Comparison of ENCODE assay signal across 22 cellular contexts in genomic region chr4:181766061-181766460, GRCh38.
"Had no signal": no experiment of that assay in that cellular context is flagged by ENCODE, and none has a peak within 500 bp of the region (broad histone marks: within the 10 kb centered on the region; RNA-seq: fewer than 3 reads in every experiment).

No MANE protein-coding gene starts in this region.

- H3K4me1 Mint-ChIP-seq: activated CD4-positive, alpha-beta memory T cell treated with anti-CD3 and anti-CD28 coated beads, Interleukin-2, amount 10 ng/mL, durations not matched to agents 7 days and 5 days; activated CD8-positive, alpha-beta memory T cell treated with anti-CD3 and anti-CD28 coated beads, Interleukin-2, amount 10 ng/mL, durations not matched to agents 7 days and 5 days; immature natural killer cell; naive B cell; neural crest cell; stimulated activated naive CD8-positive, alpha-beta T cell treated with anti-CD3 and anti-CD28 coated beads, Interleukin-15, amount 100 ng/mL, for 72 hours had no signal

- DNase-seq: activated CD4-positive, alpha-beta memory T cell treated with anti-CD3 and anti-CD28 coated beads, Interleukin-2, amount 10 ng/mL, durations not matched to agents 7 days and 5 days; activated CD4-positive, alpha-beta T cell treated with anti-CD3 and anti-CD28 coated beads for 48 hours; activated CD4-positive, CD25-positive, alpha-beta regulatory T cell; activated CD8-positive, alpha-beta memory T cell treated with anti-CD3 and anti-CD28 coated beads, Interleukin-2, amount 10 ng/mL, durations not matched to agents 7 days and 5 days; activated naive CD4-positive, alpha-beta T cell treated with Interleukin-2 at 50 U/mL for 16 hours; effector CD4-positive, alpha-beta T cell; heart right ventricle; immature natural killer cell; kidney glomerular epithelial cell; left ventricle myocardium inferior; mammary epithelial cell; naive B cell; small intestine; stimulated activated CD4-positive, alpha-beta T cell treated with anti-CD3 and anti-CD28 coated beads, Interleukin-4, amount 100 ng/mL, for 1 hour; stimulated activated naive CD8-positive, alpha-beta T cell treated with anti-CD3 and anti-CD28 coated beads, Interleukin-15, amount 100 ng/mL, for 72 hours; transverse colon had no signal

- H3K4me3 ChIP-seq: gastroesophageal sphincter, heart right ventricle, left ventricle myocardium inferior, prostate gland, right atrium auricular region, suprapubic skin, transverse colon, vagina had no signal

- H3K36me3 Mint-ChIP-seq: activated CD8-positive, alpha-beta memory T cell treated with anti-CD3 and anti-CD28 coated beads, Interleukin-2, amount 10 ng/mL, durations not matched to agents 7 days and 5 days; immature natural killer cell; naive B cell had no signal

- H3K36me3 ChIP-seq: gastroesophageal sphincter, heart right ventricle, left ventricle myocardium inferior, prostate gland, right atrium auricular region, suprapubic skin, transverse colon, vagina had no signal

- H3K27me3 Mint-ChIP-seq: activated CD4-positive, alpha-beta memory T cell treated with anti-CD3 and anti-CD28 coated beads, Interleukin-2, amount 10 ng/mL, durations not matched to agents 7 days and 5 days; activated CD8-positive, alpha-beta memory T cell treated with anti-CD3 and anti-CD28 coated beads, Interleukin-2, amount 10 ng/mL, durations not matched to agents 7 days and 5 days; naive B cell; stimulated activated naive CD8-positive, alpha-beta T cell treated with anti-CD3 and anti-CD28 coated beads, Interleukin-15, amount 100 ng/mL, for 72 hours had no signal

- H3K4me3 Mint-ChIP-seq: activated CD4-positive, alpha-beta memory T cell treated with anti-CD3 and anti-CD28 coated beads, Interleukin-2, amount 10 ng/mL, durations not matched to agents 7 days and 5 days; activated CD8-positive, alpha-beta memory T cell treated with anti-CD3 and anti-CD28 coated beads, Interleukin-2, amount 10 ng/mL, durations not matched to agents 7 days and 5 days; immature natural killer cell; naive B cell; neural crest cell; stimulated activated naive CD8-positive, alpha-beta T cell treated with anti-CD3 and anti-CD28 coated beads, Interleukin-15, amount 100 ng/mL, for 72 hours had no signal

- ATAC-seq: activated CD8-positive, alpha-beta memory T cell treated with anti-CD3 and anti-CD28 coated beads, Interleukin-2, amount 10 ng/mL, durations not matched to agents 7 days and 5 days; gastroesophageal sphincter; heart right ventricle; stimulated activated naive CD8-positive, alpha-beta T cell treated with anti-CD3 and anti-CD28 coated beads, Interleukin-15, amount 100 ng/mL, for 72 hours had no signal

- H3K27ac Mint-ChIP-seq: activated CD4-positive, alpha-beta memory T cell treated with anti-CD3 and anti-CD28 coated beads, Interleukin-2, amount 10 ng/mL, durations not matched to agents 7 days and 5 days; activated CD8-positive, alpha-beta memory T cell treated with anti-CD3 and anti-CD28 coated beads, Interleukin-2, amount 10 ng/mL, durations not matched to agents 7 days and 5 days; immature natural killer cell had no signal

- H3K27me3 ChIP-seq: gastroesophageal sphincter, heart right ventricle, right atrium auricular region, suprapubic skin, transverse colon, vagina had no signal

- H3K9me3 ChIP-seq: gastroesophageal sphincter, prostate gland, right atrium auricular region, suprapubic skin, transverse colon, vagina had no signal

- H3K9me3 Mint-ChIP-seq: neural crest cell; stimulated activated naive CD8-positive, alpha-beta T cell treated with anti-CD3 and anti-CD28 coated beads, Interleukin-15, amount 100 ng/mL, for 72 hours had no signal

- H3K27ac ChIP-seq: gastroesophageal sphincter, heart right ventricle, left ventricle myocardium inferior, prostate gland, right atrium auricular region, suprapubic skin, transverse colon, vagina had no signal
